Comparison of ENCODE assay signal across 8 cellular contexts in the genomic region with DNA sequence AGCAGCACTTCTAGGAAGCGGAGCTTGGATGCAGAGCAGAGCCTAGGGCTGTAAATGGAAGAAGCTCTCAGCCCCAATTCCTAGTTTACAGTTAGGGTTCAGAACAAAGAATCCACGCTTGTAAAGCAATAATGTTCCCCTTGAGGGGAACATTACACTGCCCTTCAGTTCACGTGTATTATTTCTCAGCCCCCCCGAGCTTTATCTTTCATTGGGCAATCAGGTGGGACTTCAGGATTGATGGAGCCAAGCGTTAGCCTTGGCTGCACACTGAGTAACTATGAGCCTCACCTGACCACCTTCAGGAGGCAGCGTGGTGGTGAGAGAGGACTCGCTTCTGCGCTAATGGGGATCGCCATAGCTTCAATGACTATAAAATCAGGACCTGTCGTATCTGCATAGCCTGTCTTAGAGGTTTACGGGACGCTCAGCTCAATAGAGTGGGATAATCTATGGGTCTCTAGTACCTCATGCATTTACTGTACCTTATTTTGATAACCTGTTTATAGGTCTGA.
DNase-seq lines count a peak whose midpoint lies in the region; ATAC-seq and TF ChIP-seq lines count a peak whose summit lies in the region.

No MANE protein-coding gene starts in this region.

- H3K27me3 Mint-ChIP-seq in activated naive CD8-positive, alpha-beta T cell treated with anti-CD3 and anti-CD28 coated beads, Interleukin-2, amount 50 U/mL, for 24 hours: peaks cover 40% of the 10 kb centered on the region

- no peaks in the 10 kb centered on the region for H3K36me3 Mint-ChIP-seq in activated naive CD8-positive, alpha-beta T cell treated with anti-CD3 and anti-CD28 coated beads, Interleukin-2, amount 50 U/mL, for 24 hours (ENCODE audit: low read depth)

- H3K9me3 ChIP-seq in HUES48 (ENCODE audit: control insufficient read depth, insufficient read depth, low read length): peaks cover 9% of the 10 kb centered on the region
- peaks cover 8% of the 10 kb centered on the region for H3K9me3 ChIP-seq in iPS-18c (ENCODE audit: control insufficient read depth, insufficient read depth, low read length)
- no peaks in the 10 kb centered on the region for H3K9me3 ChIP-seq in smooth muscle cell (replicated peaks; ENCODE audit: low read depth)

- no peak overlapping the region for H3K9ac ChIP-seq in HUES48 (ENCODE audit: low read depth, low read length)
- H3K9ac ChIP-seq in smooth muscle cell (ENCODE audit: low read depth): no peak overlapping the region

- 45% methylated on average over 12 of the region's 12 CpGs for WGBS in smooth muscle cell (ENCODE audit: low lambda C conversion rate)

- ATAC-seq in activated naive CD8-positive, alpha-beta T cell treated with anti-CD3 and anti-CD28 coated beads, Interleukin-2, amount 50 U/mL, for 24 hours: no peak

- H3K27me3 ChIP-seq in HUES48 (ENCODE audit: control insufficient read depth, insufficient read depth, low read length) (no peaks in the 10 kb centered on the region), smooth muscle cell (ENCODE audit: low read depth) (no peaks in the 10 kb centered on the region)

- DNase-seq in activated naive CD8-positive, alpha-beta T cell treated with anti-CD3 and anti-CD28 coated beads, Interleukin-2, amount 50 U/mL, for 24 hours: no peak
- no peak for DNase-seq in smooth muscle cell (lab: John Stamatoyannopoulos, UW; ENCODE audit: unreplicated experiment)
- no peak for DNase-seq in germinal center (ENCODE audit: low spot score)
- no peak for DNase-seq in NCI-H1694 (lab: John Stamatoyannopoulos, UW)
- DNase-seq in activated effector memory CD4-positive, alpha-beta T cell treated with anti-CD3 and anti-CD28 coated beads, Interleukin-2, amount 50 U/mL, for 16 hours: no peak
- DNase-seq in kidney tubule cell (ENCODE audit: low spot score): no peak

- H3K4me1 ChIP-seq in HUES48 (ENCODE audit: control insufficient read depth, insufficient read depth, low read length) (peaks cover 3% of the 10 kb centered on the region; the same call in 1 of the 2 replicates), smooth muscle cell (ENCODE audit: low read depth) (peaks cover 4% of the 10 kb centered on the region)

- H3K79me2 ChIP-seq in smooth muscle cell (ENCODE audit: low read depth): no peaks in the 10 kb centered on the region

- peak overlapping the region; percentile 75 for H3K4me3 Mint-ChIP-seq in activated naive CD8-positive, alpha-beta T cell treated with anti-CD3 and anti-CD28 coated beads, Interleukin-2, amount 50 U/mL, for 24 hours

- peaks cover 3% of the 10 kb centered on the region for H3K4me1 Mint-ChIP-seq in activated naive CD8-positive, alpha-beta T cell treated with anti-CD3 and anti-CD28 coated beads, Interleukin-2, amount 50 U/mL, for 24 hours

- H3K9me3 Mint-ChIP-seq in activated naive CD8-positive, alpha-beta T cell treated with anti-CD3 and anti-CD28 coated beads, Interleukin-2, amount 50 U/mL, for 24 hours: peaks cover 3% of the 10 kb centered on the region

- peak overlapping the region; percentile 89 for H3K4me2 ChIP-seq in smooth muscle cell

- no peaks in the 10 kb centered on the region for H4K20me1 ChIP-seq in smooth muscle cell (ENCODE audit: low read depth)

- H3F3A ChIP-seq in smooth muscle cell (ENCODE audit: low read depth): peaks cover 7% of the 10 kb centered on the region

- peak overlapping the region; percentile 98 for H2AFZ ChIP-seq in smooth muscle cell (ENCODE audit: low read depth)

- H3K4me3 ChIP-seq in HUES48 (ENCODE audit: low read depth, low read length) (peak overlapping the region; percentile 83), iPS-18c (ENCODE audit: insufficient read depth, low read depth, low read length) (peak overlapping the region; percentile 51), smooth muscle cell (peak overlapping the region; percentile 94)

- H3K27ac ChIP-seq in HUES48 (ENCODE audit: low read depth, low read length) (peak overlapping the region; percentile 36), smooth muscle cell (ENCODE audit: low read depth) (peak overlapping the region; percentile 47)

- no peak for TF ChIP-seq CTCF in smooth muscle cell (IDR thresholded peaks at IDR 0.05; ENCODE audit: borderline replicate concordance, insufficient read depth, poor library complexity, severe bottlenecking)

- no peak overlapping the region for H3K27ac Mint-ChIP-seq in activated naive CD8-positive, alpha-beta T cell treated with anti-CD3 and anti-CD28 coated beads, Interleukin-2, amount 50 U/mL, for 24 hours

- H3K36me3 ChIP-seq in HUES48 (ENCODE audit: control insufficient read depth, insufficient read depth, low read length) (no peaks in the 10 kb centered on the region), smooth muscle cell (ENCODE audit: low read depth) (no peaks in the 10 kb centered on the region)
